In the genomic region with DNA sequence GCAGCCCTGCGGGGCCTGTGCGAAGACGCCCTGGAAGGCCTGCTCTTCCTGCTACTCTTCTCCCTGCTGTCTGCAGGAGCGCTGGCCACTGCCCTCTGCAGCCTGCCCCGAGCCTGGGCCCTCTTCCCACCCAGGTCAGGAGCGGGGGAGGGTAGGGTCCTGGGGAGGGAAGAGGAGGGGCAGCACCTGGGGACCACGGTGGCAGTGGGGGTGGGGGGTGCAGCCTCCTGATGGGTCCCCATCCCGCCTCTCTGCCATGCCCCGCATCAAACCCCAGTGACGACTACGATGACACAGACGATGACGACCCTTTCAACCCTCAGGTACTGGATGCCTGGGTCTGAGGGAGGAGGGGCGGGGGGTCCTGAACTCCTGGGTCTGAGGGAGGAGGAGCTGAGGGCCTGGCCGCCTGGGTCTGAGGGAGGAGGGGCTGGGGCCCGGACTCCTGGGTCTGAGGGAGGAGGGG, we compare ENCODE assay signal across 19 cellular contexts. TPM values are rescaled to one million over a fixed set of nuclear protein-coding genes. Genes with fewer than 3 reads are reported as not detected.
DNase-seq lines count a peak whose midpoint lies in the region; ATAC-seq, FAIRE-seq and TF ChIP-seq lines count a peak whose summit lies in the region.
"Had no signal": no experiment of that assay in that cellular context is flagged by ENCODE, and none has a peak within 500 bp of the region (broad histone marks: within the 10 kb centered on the region; RNA-seq: fewer than 3 reads in every experiment).

No MANE protein-coding gene starts in this region.

- POLR2A ChIA-PET in WTC11 (lab: Charles Lee) = interaction anchor here (0.9 kb wide), 1 partner anchor 13 kb away, joined by 3 read pairs; a partner anchor contains a TSS

- FAIRE-seq in H54 (lab: Jason Lieb, UNC) = no peak

- no peak overlapping the region for H3K27ac Mint-ChIP-seq in WTC11
- H3K27ac Mint-ChIP-seq: activated T-helper 2 cell treated with anti-CD3 and anti-CD28 coated beads, Interferon-gamma antibody, Interleukin-2, Interleukin-4, amounts not matched to agents 10 μg/mL and 5 μg/mL and 100 μg/mL, durations not matched to agents 14 hours and 24 hours and 36 hours had no signal

- H3K36me3 Mint-ChIP-seq in WTC11 = no peaks in the 10 kb centered on the region

- no peak for TF ChIP-seq POLR2A in H54 (IDR thresholded peaks at IDR 0.05; ENCODE audit: low read depth, low read length)

- no peak overlapping the region for H3K4me3 Mint-ChIP-seq in WTC11

- no peaks in the 10 kb centered on the region for H3K9me3 Mint-ChIP-seq in WTC11
- H3K9me3 Mint-ChIP-seq: activated T-helper 2 cell treated with anti-CD3 and anti-CD28 coated beads, Interferon-gamma antibody, Interleukin-2, Interleukin-4, amounts not matched to agents 10 μg/mL and 5 μg/mL and 100 μg/mL, durations not matched to agents 14 hours and 24 hours and 36 hours had no signal

- CTCF ChIA-PET in WTC11 (lab: Charles Lee) = interaction anchor here (0.7 to 6.2 kb wide), 6 partner anchors 13 to 44 kb away, joined by 3 to 53 read pairs (median 3); a partner anchor contains a TSS

- DNase-seq in WTC11 (ENCODE audit: low spot score) (peak; percentile 33), left ventricle myocardium superior (no peak), sciatic nerve (ENCODE audit: low spot score) (no peak), H54 (ENCODE audit: insufficient read length, low spot score) (no peak), AG20443 (ENCODE audit: low spot score) (no peak), kidney glomerular epithelial cell (lab: John Stamatoyannopoulos, UW) (no peak)
- DNase-seq: activated CD4-positive, alpha-beta T cell treated with anti-CD3 and anti-CD28 coated beads for 48 hours; DND-41; effector CD8-positive, alpha-beta T cell; esophagus squamous epithelium; IMR-90; lower lobe of right lung; NCI-H1436; NCI-H524 treated with DMSO at 0.1 percent for 48 hours; SIG-M5; T-helper 1 cell had no signal

- H3K27me3 Mint-ChIP-seq in WTC11 (ENCODE audit: low read depth) = peaks cover 36% of the 10 kb centered on the region

- intact Hi-C loops in left ventricle myocardium superior (cut with micrococcal nuclease) = no loop called here
- intact Hi-C loops in sciatic nerve (cut with DNase I) = no loop called here

- ATAC-seq in WTC11 (peak; percentile 5; the same call in 1 of the 2 replicates), left ventricle myocardium superior (peak; percentile 7), sciatic nerve (peak; percentile 38)

- TF ChIP-seq CTCF in WTC11 (IDR thresholded peaks at IDR 0.05) = no peak

- peaks cover 38% of the 10 kb centered on the region for H3K4me1 Mint-ChIP-seq in WTC11

TF ChIP-seq in WTC11, 78 proteins besides CTCF, POLR2A, EP300 and RAD21:
- TF ChIP-seq, protein P1, sequence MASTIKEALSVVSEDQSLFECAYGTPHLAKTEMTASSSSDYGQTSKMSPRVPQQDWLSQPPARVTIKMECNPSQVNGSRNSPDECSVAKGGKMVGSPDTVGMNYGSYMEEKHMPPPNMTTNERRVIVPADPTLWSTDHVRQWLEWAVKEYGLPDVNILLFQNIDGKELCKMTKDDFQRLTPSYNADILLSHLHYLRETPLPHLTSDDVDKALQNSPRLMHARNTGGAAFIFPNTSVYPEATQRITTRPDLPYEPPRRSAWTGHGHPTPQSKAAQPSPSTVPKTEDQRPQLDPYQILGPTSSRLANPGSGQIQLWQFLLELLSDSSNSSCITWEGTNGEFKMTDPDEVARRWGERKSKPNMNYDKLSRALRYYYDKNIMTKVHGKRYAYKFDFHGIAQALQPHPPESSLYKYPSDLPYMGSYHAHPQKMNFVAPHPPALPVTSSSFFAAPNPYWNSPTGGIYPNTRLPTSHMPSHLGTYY (CRISPR knock-in tag; IDR thresholded peaks at IDR 0.05) = 0 out of 2 replicates have a peak, but pooled peaks have one; percentile 15
- no peak for TF ChIP-seq NFE2L1 (CRISPR knock-in tag; IDR thresholded peaks at IDR 0.05)

RNA-seq across cellular contexts. Expression of a gene that starts 13.4 kb away (rescaled TPM):
- total RNA-seq in WTC11 (2021) (175 to 187 TPM (median 187 TPM) in 3 replicates), left ventricle myocardium superior (69.1 TPM), sciatic nerve (305 TPM)

RNA-seq across cellular contexts. Expression of a gene that starts 20.3 kb away (rescaled TPM):
- total RNA-seq in WTC11 (2021) (35.9 to 38.2 TPM (median 37.1 TPM) in 3 replicates), left ventricle myocardium superior (1.6 TPM), sciatic nerve (72.2 TPM)
- total RNA-seq: glomerular endothelial cell, IMR-90, lower lobe of right lung, MCF 10A had no signal

RNA-seq across cellular contexts. Expression of a gene that starts 28.0 kb away (rescaled TPM):
- total RNA-seq in WTC11 (2021) = 6.1 to 7.5 TPM (median 6.9 TPM) in 3 replicates
- total RNA-seq in left ventricle myocardium superior = 1.4 TPM
- total RNA-seq in sciatic nerve = 6.0 TPM

RNA-seq across cellular contexts. Expression of a gene that starts 37.5 kb away (rescaled TPM):
- total RNA-seq in WTC11 (2021) = 11.5 to 19.8 TPM (median 18.3 TPM) in 3 replicates
- 11.0 TPM for total RNA-seq in left ventricle myocardium superior
- 52.8 TPM for total RNA-seq in sciatic nerve

Comparison
In these comparisons a context has a peak if more than half of its experiments do, and no peak if none do; other contexts are left out.
1. RNA of a gene that starts 20.3 kb away (total RNA-seq): 72.2 TPM in sciatic nerve (single experiment) and 35.9 to 38.2 TPM in WTC11; 1.6 TPM in left ventricle myocardium superior (single experiment); every median in the first group is over 10 times any median in the second.
2. Peak in every context shown above with its lines, with median percentiles within 50 percentile points of each other: ATAC-seq.